Comparison of ENCODE assay signal across 20 cellular contexts in genomic region chr13:97288486-97288900, GRCh38.
"Had no signal": no experiment of that assay in that cellular context is flagged by ENCODE, and none has a peak within 500 bp of the region (broad histone marks: within the 10 kb centered on the region; RNA-seq: fewer than 3 reads in every experiment).

No MANE protein-coding gene starts in this region.

- H3K9me3 ChIP-seq: transverse colon, uterus had no signal

- H3K27ac ChIP-seq: coronary artery, uterus, VCaP had no signal

- H3K27me3 Mint-ChIP-seq: activated CD4-positive, alpha-beta memory T cell treated with anti-CD3 and anti-CD28 coated beads, Interleukin-2, amount 10 ng/mL, durations not matched to agents 7 days and 5 days; activated CD4-positive, alpha-beta T cell treated with anti-CD3 and anti-CD28 coated beads, Interleukin-2, amount 10 ng/mL, durations not matched to agents 24 days and 14 days; activated T-helper 17 cell treated with anti-CD3 and anti-CD28 coated beads, Interleukin-2, amount 50 U/mL, for 72 hours; naive thymus-derived CD4-positive, alpha-beta T cell had no signal

- ATAC-seq: activated CD4-positive, CD25-positive, alpha-beta regulatory T cell treated with anti-CD3 and anti-CD28 coated beads, Interleukin-2, amount 50 U/mL, for 24 hours; activated T-helper 17 cell treated with anti-CD3 and anti-CD28 coated beads, Interleukin-2, amount 50 U/mL, for 72 hours; naive thymus-derived CD4-positive, alpha-beta T cell; right cardiac atrium; stimulated activated effector memory CD8-positive, alpha-beta T cell treated with anti-CD3 and anti-CD28 coated beads, Interleukin-12 subunit alpha, Interleukin-12 subunit beta, amount 100 ng/mL, for 72 hours had no signal

- H3K9me3 Mint-ChIP-seq: activated CD4-positive, alpha-beta memory T cell treated with anti-CD3 and anti-CD28 coated beads, Interleukin-2, amount 10 ng/mL, durations not matched to agents 7 days and 5 days; activated T-helper 17 cell treated with anti-CD3 and anti-CD28 coated beads, Interleukin-2, amount 50 U/mL, for 72 hours had no signal

- H3K4me3 ChIP-seq: coronary artery, lung, transverse colon, uterus had no signal

- H3K4me3 Mint-ChIP-seq: activated CD4-positive, alpha-beta memory T cell treated with anti-CD3 and anti-CD28 coated beads, Interleukin-2, amount 10 ng/mL, durations not matched to agents 7 days and 5 days; activated CD4-positive, alpha-beta T cell treated with anti-CD3 and anti-CD28 coated beads, Interleukin-2, amount 10 ng/mL, durations not matched to agents 24 days and 14 days; activated naive CD8-positive, alpha-beta T cell treated with anti-CD3 and anti-CD28 coated beads, Interleukin-2, amount 10 ng/mL, durations not matched to agents 7 days and 5 days; activated T-helper 17 cell treated with anti-CD3 and anti-CD28 coated beads, Interleukin-2, amount 50 U/mL, for 72 hours; naive thymus-derived CD4-positive, alpha-beta T cell; neural crest cell; stimulated activated effector memory CD8-positive, alpha-beta T cell treated with anti-CD3 and anti-CD28 coated beads, Interleukin-12 subunit alpha, Interleukin-12 subunit beta, amount 100 ng/mL, for 72 hours had no signal

- H3K27ac Mint-ChIP-seq: activated CD4-positive, alpha-beta memory T cell treated with anti-CD3 and anti-CD28 coated beads, Interleukin-2, amount 10 ng/mL, durations not matched to agents 7 days and 5 days; activated CD4-positive, alpha-beta T cell treated with anti-CD3 and anti-CD28 coated beads, Interleukin-2, amount 10 ng/mL, durations not matched to agents 24 days and 14 days; activated naive CD8-positive, alpha-beta T cell treated with anti-CD3 and anti-CD28 coated beads, Interleukin-2, amount 10 ng/mL, durations not matched to agents 7 days and 5 days; naive thymus-derived CD4-positive, alpha-beta T cell; stimulated activated effector memory CD8-positive, alpha-beta T cell treated with anti-CD3 and anti-CD28 coated beads, Interleukin-12 subunit alpha, Interleukin-12 subunit beta, amount 100 ng/mL, for 72 hours had no signal

- H3K36me3 ChIP-seq: transverse colon, uterus had no signal

- DNase-seq: activated CD4-positive, alpha-beta memory T cell treated with anti-CD3 and anti-CD28 coated beads, Interleukin-2, amount 10 ng/mL, durations not matched to agents 7 days and 5 days; activated CD4-positive, alpha-beta T cell treated with anti-CD3 and anti-CD28 coated beads, Interleukin-2, amount 10 ng/mL, durations not matched to agents 24 days and 14 days; activated naive CD4-positive, alpha-beta T cell; activated naive CD8-positive, alpha-beta T cell treated with anti-CD3 and anti-CD28 coated beads, Interleukin-2, amount 10 ng/mL, durations not matched to agents 7 days and 5 days; amygdala; cerebellar nuclear complex; kidney; naive thymus-derived CD4-positive, alpha-beta T cell; right cardiac atrium; small intestine; stimulated activated CD4-positive, alpha-beta T cell treated with anti-CD3 and anti-CD28 coated beads, Interleukin-2, amount 100 ng/mL, for 24 hours; transverse colon; uterus had no signal

- H3K27me3 ChIP-seq: transverse colon, uterus had no signal
